In genomic region chr11:10761085-10761698, GRCh38 we compare ENCODE assay signal across 33 cellular contexts.
"Had no signal": no experiment of that assay in that cellular context is flagged by ENCODE, and none has a peak within 500 bp of the region (broad histone marks: within the 10 kb centered on the region; RNA-seq: fewer than 3 reads in every experiment).

No MANE protein-coding gene starts in this region.

- H3K9me3 Mint-ChIP-seq: activated B cell treated with CpG ODN at 0.5 μM for 24 hours; activated CD4-positive, alpha-beta memory T cell treated with anti-CD3 and anti-CD28 coated beads, Interleukin-2, amount 10 ng/mL, durations not matched to agents 7 days and 5 days; activated CD4-positive, alpha-beta T cell treated with anti-CD3 and anti-CD28 coated beads, Interleukin-2, amount 10 ng/mL, durations not matched to agents 7 days and 5 days; activated naive CD4-positive, alpha-beta T cell treated with anti-CD3 and anti-CD28 coated beads for 36 hours; activated naive CD4-positive, alpha-beta T cell treated with anti-CD3 and anti-CD28 coated beads, Interleukin-2, amount 50 U/mL, for 72 hours; activated naive CD8-positive, alpha-beta T cell treated with anti-CD3 and anti-CD28 coated beads for 36 hours; activated T-cell treated with anti-CD3 and anti-CD28 coated beads, Interleukin-2, amount 50 U/mL, for 24 hours; activated T-helper 2 cell treated with anti-CD3 and anti-CD28 coated beads, Interferon-gamma antibody, Interleukin-2, Interleukin-4, amounts not matched to agents 10 μg/mL and 5 μg/mL and 100 μg/mL, durations not matched to agents 14 hours and 24 hours and 36 hours; T-helper 1 cell treated with Interleukin-12 subunit alpha and Interleukin-12 subunit beta and Interleukin-4 antibody, amounts not matched to agents 30 μg/mL and 1 μg/mL, for 36 hours; T-helper 2 cell treated with Interferon-gamma antibody and Interleukin-4, amounts not matched to agents 5 μg/mL and 100 μg/mL, for 36 hours had no signal

- H3K27me3 ChIP-seq: adrenal gland, body of pancreas, brain microvascular endothelial cell, breast epithelium had no signal

- H3K27me3 Mint-ChIP-seq: activated B cell treated with CpG ODN at 0.5 μM for 24 hours; activated CD4-positive, alpha-beta memory T cell treated with anti-CD3 and anti-CD28 coated beads, Interleukin-2, amount 10 ng/mL, durations not matched to agents 7 days and 5 days; activated CD4-positive, alpha-beta T cell treated with anti-CD3 and anti-CD28 coated beads, Interleukin-2, amount 10 ng/mL, durations not matched to agents 7 days and 5 days; activated CD8-positive, alpha-beta memory T cell treated with anti-CD3 and anti-CD28 coated beads, Interleukin-2, amount 10 ng/mL, durations not matched to agents 7 days and 5 days; activated naive CD8-positive, alpha-beta T cell treated with anti-CD3 and anti-CD28 coated beads for 36 hours; activated T-cell treated with anti-CD3 and anti-CD28 coated beads, Interleukin-2, amount 50 U/mL, for 24 hours had no signal

- H3K4me3 ChIP-seq: adrenal gland, body of pancreas, breast epithelium had no signal

- H3K4me1 ChIP-seq: adrenal gland, body of pancreas, breast epithelium had no signal

- H3K27ac ChIP-seq: adrenal gland, body of pancreas, brain microvascular endothelial cell, breast epithelium, VCaP had no signal

- DNase-seq: activated B cell treated with CpG ODN at 0.5 μM for 24 hours; activated CD4-positive, alpha-beta memory T cell treated with anti-CD3 and anti-CD28 coated beads, Interleukin-2, amount 10 ng/mL, durations not matched to agents 7 days and 5 days; activated CD4-positive, alpha-beta T cell treated with anti-CD3 and anti-CD28 coated beads for 48 hours; activated CD4-positive, alpha-beta T cell treated with anti-CD3 and anti-CD28 coated beads, Interleukin-2, amount 10 ng/mL, durations not matched to agents 7 days and 5 days; activated CD4-positive, alpha-beta T cell treated with anti-CD3 and anti-CD28 coated beads, Interleukin-2, amount 50 U/mL, for 48 hours; activated CD4-positive, CD25-positive, alpha-beta regulatory T cell treated with anti-CD3 and anti-CD28 coated beads, Interleukin-2, amount 50 U/mL, for 72 hours; activated CD8-positive, alpha-beta memory T cell treated with anti-CD3 and anti-CD28 coated beads for 24 hours; activated CD8-positive, alpha-beta memory T cell treated with anti-CD3 and anti-CD28 coated beads, Interleukin-2, amount 10 ng/mL, durations not matched to agents 7 days and 5 days; activated CD8-positive, alpha-beta memory T cell treated with anti-CD3 and anti-CD28 coated beads, Interleukin-2, amount 50 U/mL, for 48 hours; activated CD8-positive, alpha-beta T cell treated with anti-CD3 and anti-CD28 coated beads, Interleukin-2, amount 10 ng/mL, durations not matched to agents 7 days and 5 days; activated effector memory CD4-positive, alpha-beta T cell treated with anti-CD3 and anti-CD28 coated beads, Interleukin-2, amount 50 U/mL, for 16 hours; activated gamma-delta T cell treated with Interleukin-2 at 50 U/mL for 16 hours; activated naive CD4-positive, alpha-beta T cell; activated naive CD4-positive, alpha-beta T cell treated with anti-CD3 and anti-CD28 coated beads for 36 hours; activated naive CD4-positive, alpha-beta T cell treated with anti-CD3 and anti-CD28 coated beads, Interleukin-2, amount 50 U/mL, for 16 hours; activated naive CD8-positive, alpha-beta T cell treated with anti-CD3 and anti-CD28 coated beads for 36 hours; activated T-cell treated with anti-CD3 and anti-CD28 coated beads, Interleukin-2, amount 50 U/mL, for 24 hours; activated T-cell treated with anti-CD3 and anti-CD28 coated beads, Interleukin-2, amount 50 U/mL, for 48 hours; adrenal gland; amniotic stem cell; aorta; body of pancreas; brain microvascular endothelial cell; central memory CD4-positive, alpha-beta T cell; T-helper 1 cell; T-helper 2 cell; T-helper 9 cell had no signal

- ATAC-seq: activated CD8-positive, alpha-beta memory T cell treated with anti-CD3 and anti-CD28 coated beads, Interleukin-2, amount 10 ng/mL, durations not matched to agents 7 days and 5 days; activated CD8-positive, alpha-beta T cell treated with anti-CD3 and anti-CD28 coated beads, Interleukin-2, amount 10 ng/mL, durations not matched to agents 7 days and 5 days; activated naive CD4-positive, alpha-beta T cell treated with anti-CD3 and anti-CD28 coated beads, Interleukin-2, amount 50 U/mL, for 72 hours; body of pancreas had no signal

- H3K9me3 ChIP-seq: adrenal gland, body of pancreas, breast epithelium had no signal

- H3K27ac Mint-ChIP-seq: activated CD4-positive, alpha-beta memory T cell treated with anti-CD3 and anti-CD28 coated beads, Interleukin-2, amount 10 ng/mL, durations not matched to agents 7 days and 5 days; activated CD4-positive, alpha-beta T cell treated with anti-CD3 and anti-CD28 coated beads, Interleukin-2, amount 10 ng/mL, durations not matched to agents 7 days and 5 days; activated naive CD4-positive, alpha-beta T cell treated with anti-CD3 and anti-CD28 coated beads for 36 hours; activated naive CD4-positive, alpha-beta T cell treated with anti-CD3 and anti-CD28 coated beads, Interleukin-2, amount 50 U/mL, for 72 hours; activated naive CD8-positive, alpha-beta T cell treated with anti-CD3 and anti-CD28 coated beads for 36 hours; activated T-cell treated with anti-CD3 and anti-CD28 coated beads, Interleukin-2, amount 50 U/mL, for 24 hours; activated T-helper 2 cell treated with anti-CD3 and anti-CD28 coated beads, Interferon-gamma antibody, Interleukin-2, Interleukin-4, amounts not matched to agents 10 μg/mL and 5 μg/mL and 100 μg/mL, durations not matched to agents 14 hours and 24 hours and 36 hours; T-helper 1 cell treated with Interleukin-12 subunit alpha and Interleukin-12 subunit beta and Interleukin-4 antibody, amounts not matched to agents 30 μg/mL and 1 μg/mL, for 36 hours; T-helper 2 cell treated with Interferon-gamma antibody and Interleukin-4, amounts not matched to agents 5 μg/mL and 100 μg/mL, for 36 hours had no signal

- H3K4me3 Mint-ChIP-seq: activated CD4-positive, alpha-beta memory T cell treated with anti-CD3 and anti-CD28 coated beads, Interleukin-2, amount 10 ng/mL, durations not matched to agents 7 days and 5 days; activated CD4-positive, alpha-beta T cell treated with anti-CD3 and anti-CD28 coated beads, Interleukin-2, amount 10 ng/mL, durations not matched to agents 7 days and 5 days; activated CD8-positive, alpha-beta memory T cell treated with anti-CD3 and anti-CD28 coated beads, Interleukin-2, amount 10 ng/mL, durations not matched to agents 7 days and 5 days; activated CD8-positive, alpha-beta T cell treated with anti-CD3 and anti-CD28 coated beads, Interleukin-2, amount 10 ng/mL, durations not matched to agents 7 days and 5 days; activated naive CD4-positive, alpha-beta T cell treated with anti-CD3 and anti-CD28 coated beads for 36 hours; activated naive CD8-positive, alpha-beta T cell treated with anti-CD3 and anti-CD28 coated beads for 36 hours; activated T-cell treated with anti-CD3 and anti-CD28 coated beads, Interleukin-2, amount 50 U/mL, for 24 hours; T-helper 1 cell treated with Interleukin-12 subunit alpha and Interleukin-12 subunit beta and Interleukin-4 antibody, amounts not matched to agents 30 μg/mL and 1 μg/mL, for 36 hours; T-helper 2 cell treated with Interferon-gamma antibody and Interleukin-4, amounts not matched to agents 5 μg/mL and 100 μg/mL, for 36 hours had no signal
